20 cellular contexts compared by ENCODE assay signal in genomic region chr17:38598995-38599394, GRCh38. TPM values are rescaled to one million over a fixed set of nuclear protein-coding genes. Genes with fewer than 3 reads are reported as not detected.
"Had no signal": no experiment of that assay in that cellular context is flagged by ENCODE, and none has a peak within 500 bp of the region (broad histone marks: within the 10 kb centered on the region; RNA-seq: fewer than 3 reads in every experiment).

No MANE protein-coding gene starts in this region.

- H3K9me3 Mint-ChIP-seq: activated CD4-positive, alpha-beta memory T cell treated with anti-CD3 and anti-CD28 coated beads for 36 hours; activated naive CD8-positive, alpha-beta T cell treated with anti-CD3 and anti-CD28 coated beads for 36 hours; stimulated activated naive CD8-positive, alpha-beta T cell treated with anti-CD3 and anti-CD28 coated beads, Interleukin-15, Interleukin-2, amounts not matched to agents 100 ng/mL and 50 ng/mL, for 24 hours; T-helper 1 cell treated with Interleukin-12 subunit alpha and Interleukin-12 subunit beta and Interleukin-4 antibody, amounts not matched to agents 30 μg/mL and 1 μg/mL, for 36 hours had no signal

- H3K4me1 ChIP-seq: pancreas had no signal

- H3K36me3 ChIP-seq: neutrophil, pancreas, tibial nerve had no signal

- H3K9me3 ChIP-seq: neutrophil, pancreas, tibial nerve had no signal

- H3K27ac Mint-ChIP-seq: activated CD4-positive, alpha-beta memory T cell treated with anti-CD3 and anti-CD28 coated beads for 36 hours; activated naive CD8-positive, alpha-beta T cell treated with anti-CD3 and anti-CD28 coated beads for 36 hours; naive thymus-derived CD4-positive, alpha-beta T cell; stimulated activated naive CD8-positive, alpha-beta T cell treated with anti-CD3 and anti-CD28 coated beads, Interleukin-15, Interleukin-2, amounts not matched to agents 100 ng/mL and 50 ng/mL, for 24 hours; T-helper 1 cell treated with Interleukin-12 subunit alpha and Interleukin-12 subunit beta and Interleukin-4 antibody, amounts not matched to agents 30 μg/mL and 1 μg/mL, for 36 hours had no signal

- H3K36me3 Mint-ChIP-seq: activated CD4-positive, alpha-beta memory T cell treated with anti-CD3 and anti-CD28 coated beads for 36 hours; activated naive CD8-positive, alpha-beta T cell treated with anti-CD3 and anti-CD28 coated beads for 36 hours; naive thymus-derived CD4-positive, alpha-beta T cell had no signal

- DNase-seq: activated T-cell treated with anti-CD3 and anti-CD28 coated beads, Interleukin-2, amount 50 U/mL, for 48 hours; amniotic stem cell; naive thymus-derived CD4-positive, alpha-beta T cell; right cardiac atrium; stimulated activated CD4-positive, alpha-beta T cell treated with anti-CD3 and anti-CD28 coated beads, Interleukin-12 subunit alpha, Interleukin-12 subunit beta, amount 100 ng/mL, for 4 hours; T1000 had no signal

- H3K4me3 Mint-ChIP-seq: activated CD4-positive, alpha-beta memory T cell treated with anti-CD3 and anti-CD28 coated beads for 36 hours; activated naive CD8-positive, alpha-beta T cell treated with anti-CD3 and anti-CD28 coated beads for 36 hours; naive thymus-derived CD4-positive, alpha-beta T cell; stimulated activated naive CD8-positive, alpha-beta T cell treated with anti-CD3 and anti-CD28 coated beads, Interleukin-15, Interleukin-2, amounts not matched to agents 100 ng/mL and 50 ng/mL, for 24 hours; T-helper 1 cell treated with Interleukin-12 subunit alpha and Interleukin-12 subunit beta and Interleukin-4 antibody, amounts not matched to agents 30 μg/mL and 1 μg/mL, for 36 hours had no signal

- FAIRE-seq: bronchial epithelial cell, kidney, pancreas, urothelium cell line had no signal

- H3K27me3 ChIP-seq: pancreas had no signal

- H3K4me3 ChIP-seq: coronary artery, lung, pancreas, tibial nerve had no signal

- H3K27ac ChIP-seq: coronary artery, epithelial cell of prostate, neutrophil, pancreas, tibial nerve had no signal

- ATAC-seq: naive thymus-derived CD4-positive, alpha-beta T cell; right cardiac atrium had no signal

RNA-seq across cellular contexts. Expression of gene SRCIN1, which starts 6.8 kb away (rescaled TPM):
- total RNA-seq: fibroblast of villous mesenchyme had no signal
- polyA plus RNA-seq: naive thymus-derived CD4-positive, alpha-beta T cell had no signal
